Comparison of ENCODE assay signal across 2 cellular contexts in genomic region chr2:6856548-6856920, GRCh38.
TF ChIP-seq lines count a peak whose summit lies in the region.

No MANE protein-coding gene starts in this region.

TF ChIP-seq in HepG2, 621 proteins besides CTCF, POLR2A, EP300 and RAD21:
- TF ChIP-seq CEBPB (IDR thresholded peaks at IDR 0.05; ENCODE audit: borderline replicate concordance, low read depth, low read length) = peak; percentile 75
- TF ChIP-seq BORCS8-MEF2B (CRISPR knock-in tag; IDR thresholded peaks at IDR 0.05) = no peak
TF ChIP-seq in HepG2: peak in this region for 1.

TF ChIP-seq in WTC11, 78 proteins besides CTCF, POLR2A, EP300 and RAD21:
- TF ChIP-seq CREM (CRISPR knock-in tag; IDR thresholded peaks at IDR 0.05) = no peak
- TF ChIP-seq USF1 (CRISPR knock-in tag; IDR thresholded peaks at IDR 0.05) = no peak
- no peak for TF ChIP-seq EMX1 (CRISPR knock-in tag; IDR thresholded peaks at IDR 0.05)
- no peak for TF ChIP-seq AFF4 (CRISPR knock-in tag; IDR thresholded peaks at IDR 0.05; ENCODE audit: borderline replicate concordance)
- no peak for TF ChIP-seq PREB (CRISPR knock-in tag; IDR thresholded peaks at IDR 0.05; ENCODE audit: borderline replicate concordance)
- no peak for TF ChIP-seq OVOL2 (CRISPR knock-in tag; IDR thresholded peaks at IDR 0.05; ENCODE audit: borderline replicate concordance)
- no peak for TF ChIP-seq GTF2I (CRISPR knock-in tag; conservative IDR thresholded peaks at IDR 0.05)
- no peak for TF ChIP-seq ZNF263 (CRISPR knock-in tag; IDR thresholded peaks at IDR 0.05; ENCODE audit: low read depth)
- no peak for TF ChIP-seq JAZF1 (CRISPR knock-in tag; IDR thresholded peaks at IDR 0.05)
- TF ChIP-seq TCF7 (CRISPR knock-in tag; IDR thresholded peaks at IDR 0.05; ENCODE audit: low read depth) = no peak
- no peak for TF ChIP-seq ETV6 (CRISPR knock-in tag; IDR thresholded peaks at IDR 0.05)
- no peak for TF ChIP-seq NFATC4 (CRISPR knock-in tag; IDR thresholded peaks at IDR 0.05)
- TF ChIP-seq PRRX2 (CRISPR knock-in tag; IDR thresholded peaks at IDR 0.05) = no peak
- no peak for TF ChIP-seq GABPB1 (CRISPR knock-in tag; IDR thresholded peaks at IDR 0.05)
- no peak for TF ChIP-seq ZNF232 (CRISPR knock-in tag; IDR thresholded peaks at IDR 0.05)
